In genomic region chr12:13992585-13992984, GRCh38 we compare ENCODE assay signal across 26 cellular contexts. TPM values are rescaled to one million over a fixed set of nuclear protein-coding genes. Genes with fewer than 3 reads are reported as not detected.
"Had no signal": no experiment of that assay in that cellular context is flagged by ENCODE, and none has a peak within 500 bp of the region (broad histone marks: within the 10 kb centered on the region; RNA-seq: fewer than 3 reads in every experiment).

No MANE protein-coding gene starts in this region.

- H3K27ac ChIP-seq: coronary artery, neutrophil, pancreas, testis, tibial artery, upper lobe of left lung, uterus had no signal

- FAIRE-seq: endometrium, frontal cortex, pancreas had no signal

- H3K4me1 ChIP-seq: pancreas, testis, tibial artery, upper lobe of left lung, uterus had no signal

- H3K4me3 ChIP-seq: coronary artery, lung, pancreas, testis, tibial artery, upper lobe of left lung, uterus had no signal

- H3K36me3 ChIP-seq: neutrophil, pancreas, tibial artery, upper lobe of left lung, uterus had no signal

- H3K9me3 ChIP-seq: neutrophil, pancreas, testis, tibial artery, upper lobe of left lung, uterus had no signal

- H3K27me3 ChIP-seq: neutrophil, pancreas, testis, tibial artery, upper lobe of left lung, uterus had no signal

- ATAC-seq: left ventricle myocardium superior; natural killer cell treated with Interleukin-12 subunit alpha and Interleukin-12 subunit beta and Interleukin-15 and Interleukin-18, amount 100 ng/mL, for 72 hours; pancreas; sciatic nerve; stimulated activated effector memory CD8-positive, alpha-beta T cell treated with anti-CD3 and anti-CD28 coated beads, Interleukin-12 subunit alpha, Interleukin-12 subunit beta, amount 100 ng/mL, for 72 hours had no signal

- DNase-seq: dermis blood vessel endothelial cell; effector memory CD4-positive, alpha-beta T cell; hypothalamus; immature natural killer cell; islet precursor cell; kidney glomerular epithelial cell; left ventricle myocardium superior; naive B cell; pancreas; stimulated activated CD4-positive, alpha-beta T cell treated with anti-CD3 and anti-CD28 coated beads, Interleukin-2, amount 100 ng/mL, for 24 hours; stimulated activated CD4-positive, alpha-beta T cell treated with anti-CD3 and anti-CD28 coated beads, Interleukin-4, amount 100 ng/mL, for 24 hours; stimulated activated naive CD4-positive, alpha-beta T cell treated with Interleukin-2 at 50 U/mL for 16 hours; substantia nigra; testis; tibial artery; upper lobe of left lung; uterus had no signal

RNA-seq across cellular contexts. Expression of gene GRIN2B, which starts 11.2 kb away (rescaled TPM):
- total RNA-seq: chondrocyte; dermis blood vessel endothelial cell; natural killer cell treated with Interleukin-12 subunit alpha and Interleukin-12 subunit beta and Interleukin-15 and Interleukin-18, amount 100 ng/mL, for 72 hours had no signal
- polyA plus RNA-seq: immature natural killer cell had no signal
